Comparison of ENCODE assay signal across 14 cellular contexts in genomic region chr13:88014527-88014926, GRCh38.
"Had no signal": no experiment of that assay in that cellular context is flagged by ENCODE, and none has a peak within 500 bp of the region (broad histone marks: within the 10 kb centered on the region; RNA-seq: fewer than 3 reads in every experiment).

No MANE protein-coding gene starts in this region.

- DNase-seq: activated B cell treated with CpG ODN at 0.5 μM for 24 hours; activated CD4-positive, alpha-beta memory T cell treated with anti-CD3 and anti-CD28 coated beads for 36 hours; activated CD4-positive, alpha-beta T cell treated with anti-CD3 and anti-CD28 coated beads for 4 hours; activated T-cell treated with anti-CD3 and anti-CD28 coated beads for 4 hours; amniotic stem cell; endodermal cell; heart right ventricle; immature natural killer cell; left ventricle myocardium superior; retina; stimulated activated CD4-positive, alpha-beta T cell treated with anti-CD3 and anti-CD28 coated beads, Interleukin-12 subunit alpha, Interleukin-12 subunit beta, amount 100 ng/mL, for 4 hours; stimulated activated CD4-positive, alpha-beta T cell treated with anti-CD3 and anti-CD28 coated beads, Interleukin-2, amount 100 ng/mL, for 24 hours; stimulated activated naive CD4-positive, alpha-beta T cell treated with Interleukin-2 at 50 U/mL for 16 hours; tibial artery had no signal

- ATAC-seq: heart right ventricle, left ventricle myocardium superior had no signal
